ENCODE assay signal across 25 cellular contexts in the genomic region with DNA sequence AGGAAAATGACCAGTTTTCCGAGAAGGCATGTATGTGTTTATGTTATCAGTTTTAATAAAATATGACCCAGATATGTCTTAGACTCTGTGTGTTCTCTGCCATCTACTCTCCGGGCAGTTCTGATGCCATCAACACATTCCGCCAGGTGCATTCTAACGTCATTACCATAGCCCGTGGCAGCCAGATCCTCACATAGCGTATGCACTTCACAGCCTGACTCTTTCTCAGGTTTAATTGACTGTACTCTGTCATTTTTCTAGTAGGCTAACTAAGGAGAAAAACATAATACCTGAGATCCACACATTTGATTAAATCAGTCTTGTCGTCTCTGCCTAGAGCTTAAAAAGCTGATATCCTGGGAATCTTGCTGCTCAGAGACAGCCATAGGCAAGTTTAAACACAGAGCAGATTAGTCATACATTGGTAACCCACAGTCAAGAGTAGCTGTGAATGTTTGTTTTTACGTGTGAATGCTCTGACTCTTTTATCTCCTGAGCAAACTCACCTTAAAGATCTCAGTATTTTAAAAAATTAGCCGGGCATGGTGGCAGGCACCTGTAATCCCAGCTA.
"Had no signal": no experiment of that assay in that cellular context is flagged by ENCODE, and none has a peak within 500 bp of the region (broad histone marks: within the 10 kb centered on the region; RNA-seq: fewer than 3 reads in every experiment).

No MANE protein-coding gene starts in this region.

- H3K27me3 Mint-ChIP-seq: activated naive CD8-positive, alpha-beta T cell treated with anti-CD3 and anti-CD28 coated beads, Interleukin-2, amount 10 ng/mL, durations not matched to agents 7 days and 5 days; effector memory CD8-positive, alpha-beta T cell; stimulated activated naive B cell treated with anti-CD40 and anti-IgM and Interleukin-4, amounts not matched to agents 10 μg/mL and 1 μg/mL and 100 μg/mL, for 72 hours had no signal

- H3K4me1 Mint-ChIP-seq: activated naive CD8-positive, alpha-beta T cell treated with anti-CD3 and anti-CD28 coated beads, Interleukin-2, amount 10 ng/mL, durations not matched to agents 7 days and 5 days; natural killer cell; stimulated activated naive B cell treated with anti-CD40 and anti-IgM and Interleukin-4, amounts not matched to agents 10 μg/mL and 1 μg/mL and 100 μg/mL, for 72 hours had no signal

- H3K27me3 ChIP-seq: body of pancreas, esophagus squamous epithelium, gastroesophageal sphincter, upper lobe of left lung had no signal

- DNase-seq: activated CD4-positive, alpha-beta memory T cell treated with anti-CD3 and anti-CD28 coated beads for 36 hours; activated CD4-positive, alpha-beta T cell treated with anti-CD3 and anti-CD28 coated beads for 48 hours; activated CD4-positive, CD25-positive, alpha-beta regulatory T cell; activated naive CD4-positive, alpha-beta T cell treated with Interleukin-2 at 50 U/mL for 16 hours; activated naive CD8-positive, alpha-beta T cell treated with anti-CD3 and anti-CD28 coated beads, Interleukin-2, amount 10 ng/mL, durations not matched to agents 7 days and 5 days; activated T-cell treated with anti-CD3 and anti-CD28 coated beads, Interleukin-2, amount 50 U/mL, for 48 hours; body of pancreas; central memory CD4-positive, alpha-beta T cell; effector memory CD8-positive, alpha-beta T cell; esophagus squamous epithelium; head of caudate nucleus; kidney; midbrain; natural killer cell; stimulated activated CD4-positive, alpha-beta T cell treated with anti-CD3 and anti-CD28 coated beads, Interleukin-2, amount 100 ng/mL, for 48 hours; stimulated activated CD8-positive, alpha-beta memory T cell treated with anti-CD3 and anti-CD28 coated beads, Interleukin-4, amount 100 ng/mL, for 48 hours; stimulated activated naive B cell treated with anti-CD40 and anti-IgM and Interleukin-4, amounts not matched to agents 10 μg/mL and 1 μg/mL and 100 μg/mL, for 72 hours; T1000; upper lobe of left lung had no signal

- H3K4me1 ChIP-seq: body of pancreas, esophagus squamous epithelium, gastroesophageal sphincter, prostate gland, upper lobe of left lung had no signal

- H3K9me3 ChIP-seq: body of pancreas, esophagus squamous epithelium, gastroesophageal sphincter, prostate gland, thoracic aorta, upper lobe of left lung had no signal

- H3K36me3 Mint-ChIP-seq: activated CD4-positive, alpha-beta memory T cell treated with anti-CD3 and anti-CD28 coated beads for 36 hours; activated naive CD8-positive, alpha-beta T cell treated with anti-CD3 and anti-CD28 coated beads, Interleukin-2, amount 10 ng/mL, durations not matched to agents 7 days and 5 days; natural killer cell; stimulated activated naive B cell treated with anti-CD40 and anti-IgM and Interleukin-4, amounts not matched to agents 10 μg/mL and 1 μg/mL and 100 μg/mL, for 72 hours had no signal

- H3K36me3 ChIP-seq: esophagus squamous epithelium, gastroesophageal sphincter, prostate gland, thoracic aorta, upper lobe of left lung had no signal

- H3K27ac ChIP-seq: body of pancreas, esophagus squamous epithelium, gastroesophageal sphincter, prostate gland, thoracic aorta, upper lobe of left lung had no signal

- H3K27ac Mint-ChIP-seq: activated CD4-positive, alpha-beta memory T cell treated with anti-CD3 and anti-CD28 coated beads for 36 hours; activated naive CD8-positive, alpha-beta T cell treated with anti-CD3 and anti-CD28 coated beads, Interleukin-2, amount 10 ng/mL, durations not matched to agents 7 days and 5 days; effector memory CD8-positive, alpha-beta T cell; natural killer cell; stimulated activated naive B cell treated with anti-CD40 and anti-IgM and Interleukin-4, amounts not matched to agents 10 μg/mL and 1 μg/mL and 100 μg/mL, for 72 hours; T-helper 1 cell treated with Interleukin-12 subunit alpha and Interleukin-12 subunit beta and Interleukin-4 antibody, amounts not matched to agents 30 μg/mL and 1 μg/mL, for 36 hours had no signal

- H3K4me3 Mint-ChIP-seq: activated CD4-positive, alpha-beta memory T cell treated with anti-CD3 and anti-CD28 coated beads for 36 hours; activated naive CD8-positive, alpha-beta T cell treated with anti-CD3 and anti-CD28 coated beads, Interleukin-2, amount 10 ng/mL, durations not matched to agents 7 days and 5 days; effector memory CD8-positive, alpha-beta T cell; natural killer cell; stimulated activated naive B cell treated with anti-CD40 and anti-IgM and Interleukin-4, amounts not matched to agents 10 μg/mL and 1 μg/mL and 100 μg/mL, for 72 hours; T-helper 1 cell treated with Interleukin-12 subunit alpha and Interleukin-12 subunit beta and Interleukin-4 antibody, amounts not matched to agents 30 μg/mL and 1 μg/mL, for 36 hours had no signal

- ATAC-seq: body of pancreas; effector memory CD8-positive, alpha-beta T cell; gastroesophageal sphincter; left lobe of liver; natural killer cell; stimulated activated naive B cell treated with anti-CD40 and anti-IgM and Interleukin-4, amounts not matched to agents 10 μg/mL and 1 μg/mL and 100 μg/mL, for 72 hours had no signal

- H3K9me3 Mint-ChIP-seq: activated CD4-positive, alpha-beta memory T cell treated with anti-CD3 and anti-CD28 coated beads for 36 hours; activated naive CD8-positive, alpha-beta T cell treated with anti-CD3 and anti-CD28 coated beads, Interleukin-2, amount 10 ng/mL, durations not matched to agents 7 days and 5 days; natural killer cell; stimulated activated naive B cell treated with anti-CD40 and anti-IgM and Interleukin-4, amounts not matched to agents 10 μg/mL and 1 μg/mL and 100 μg/mL, for 72 hours; T-helper 1 cell treated with Interleukin-12 subunit alpha and Interleukin-12 subunit beta and Interleukin-4 antibody, amounts not matched to agents 30 μg/mL and 1 μg/mL, for 36 hours had no signal

- H3K4me3 ChIP-seq: body of pancreas, esophagus squamous epithelium, gastroesophageal sphincter, lung, prostate gland, thoracic aorta, upper lobe of left lung had no signal
